8 cellular contexts compared by ENCODE assay signal in genomic region chr14:105490572-105491365, GRCh38. TPM values are rescaled to one million over a fixed set of nuclear protein-coding genes. Genes with fewer than 3 reads are reported as not detected.
DNase-seq lines count a peak whose midpoint lies in the region; ATAC-seq and TF ChIP-seq lines count a peak whose summit lies in the region.

TSS of gene TEDC1 (plus strand) at chr14:105491246. CDS start at chr14:105491376, 130 bp downstream.

- H3K36me3 Mint-ChIP-seq in activated naive CD4-positive, alpha-beta T cell treated with anti-CD3 and anti-CD28 coated beads, Interleukin-2, amount 50 U/mL, for 24 hours: no peaks in the 10 kb centered on the region

- H3K27me3 ChIP-seq in suprapubic skin: no peaks in the 10 kb centered on the region

- H3K27me3 Mint-ChIP-seq in activated naive CD4-positive, alpha-beta T cell treated with anti-CD3 and anti-CD28 coated beads, Interleukin-2, amount 50 U/mL, for 24 hours: no peaks in the 10 kb centered on the region

- peak within 1 kb of the TSS; percentile 90 for H3K27ac ChIP-seq in suprapubic skin

- peak within 1 kb of the TSS; percentile 90 for H3K4me3 Mint-ChIP-seq in activated naive CD4-positive, alpha-beta T cell treated with anti-CD3 and anti-CD28 coated beads, Interleukin-2, amount 50 U/mL, for 24 hours

- peak within 1 kb of the TSS; percentile 82 for H3K4me3 ChIP-seq in suprapubic skin

- peaks cover 5% of the 10 kb centered on the region for H3K36me3 ChIP-seq in suprapubic skin

- H3K9me3 Mint-ChIP-seq in activated naive CD4-positive, alpha-beta T cell treated with anti-CD3 and anti-CD28 coated beads, Interleukin-2, amount 50 U/mL, for 24 hours: no peaks in the 10 kb centered on the region

- H3K4me1 Mint-ChIP-seq in activated naive CD4-positive, alpha-beta T cell treated with anti-CD3 and anti-CD28 coated beads, Interleukin-2, amount 50 U/mL, for 24 hours: peaks cover 29% of the 10 kb centered on the region

- H3K9me3 ChIP-seq in suprapubic skin: no peaks in the 10 kb centered on the region

- peak; percentile 99 for DNase-seq in NCI-H1092 (lab: John Stamatoyannopoulos, UW)
- peak; percentile 97 for DNase-seq in germinal center (ENCODE audit: low spot score)
- peak; percentile 100 for DNase-seq in non-pigmented ciliary epithelial cell (ENCODE audit: low read depth)
- peak; percentile 100 for DNase-seq in suprapubic skin (ENCODE audit: low spot score in 2 of 2)

- TF ChIP-seq POLR2A in GM10847 (IDR thresholded peaks at IDR 0.05; ENCODE audit: extremely low read depth, insufficient read length) (peak; percentile 63), suprapubic skin (IDR thresholded peaks at IDR 0.05) (peak; percentile 41 to 51)

- ATAC-seq in HG02610 (IDR thresholded peaks at IDR 0.05; ENCODE audit: unreplicated experiment) (peak; percentile 64), SK-N-SH treated with all-trans-retinoic acid at 6 μM for 48 hours (peak; percentile 85)

- peaks cover 68% of the 10 kb centered on the region for H3K4me1 ChIP-seq in suprapubic skin

- peak within 1 kb of the TSS; percentile 89 for H3K27ac Mint-ChIP-seq in activated naive CD4-positive, alpha-beta T cell treated with anti-CD3 and anti-CD28 coated beads, Interleukin-2, amount 50 U/mL, for 24 hours

- TF ChIP-seq EP300 in suprapubic skin (IDR thresholded peaks at IDR 0.05): no peak

- TF ChIP-seq CTCF in suprapubic skin (IDR thresholded peaks at IDR 0.05): peak; percentile 85 to 97

- 0% methylated on average over 28 of the region's 94 CpGs for WGBS in suprapubic skin

TF ChIP-seq in SK-N-SH treated with all-trans-retinoic acid at 6 μM for 48 hours, 23 proteins besides CTCF, POLR2A, EP300 and RAD21:
- TF ChIP-seq OSR1 (CRISPR knock-in tag; IDR thresholded peaks at IDR 0.05) (no peak), ZNF70 (CRISPR knock-in tag; IDR thresholded peaks at IDR 0.05) (no peak), POU6F1 (CRISPR knock-in tag; IDR thresholded peaks at IDR 0.05; ENCODE audit: borderline replicate concordance, low read depth) (0 out of 2 replicates have a peak, but pooled peaks have one; percentile 26), ZNF565 (CRISPR knock-in tag; conservative IDR thresholded peaks at IDR 0.05; ENCODE audit: low read depth) (no peak), BACH2 (CRISPR knock-in tag; IDR thresholded peaks at IDR 0.05; ENCODE audit: borderline replicate concordance) (peak; percentile 70; the same call in 1 of the 2 replicates), TOX (CRISPR knock-in tag; IDR thresholded peaks at IDR 0.05; ENCODE audit: borderline replicate concordance) (no peak), CSDC2 (CRISPR knock-in tag; IDR thresholded peaks at IDR 0.05) (peak; percentile 88; the same call in 1 of the 2 replicates), CREB5 (CRISPR knock-in tag; IDR thresholded peaks at IDR 0.05; ENCODE audit: low read depth) (no peak), ARNTL (CRISPR knock-in tag; IDR thresholded peaks at IDR 0.05; ENCODE audit: borderline replicate concordance, low read depth) (no peak), ZFP3 (CRISPR knock-in tag; IDR thresholded peaks at IDR 0.05) (0 out of 2 replicates have a peak, but pooled peaks have one; percentile 25), ZFP30 (CRISPR knock-in tag; IDR thresholded peaks at IDR 0.05) (no peak; the same call in 1 of the 2 replicates), TCF4 (CRISPR knock-in tag; IDR thresholded peaks at IDR 0.05; ENCODE audit: borderline replicate concordance) (no peak), GLIS3 (CRISPR knock-in tag; IDR thresholded peaks at IDR 0.05) (0 out of 2 replicates have a peak, but pooled peaks have one; percentile 53), ZNF8 (CRISPR knock-in tag; IDR thresholded peaks at IDR 0.05) (no peak), CSRNP3 (CRISPR knock-in tag; IDR thresholded peaks at IDR 0.05) (no peak), PATZ1 (CRISPR knock-in tag; IDR thresholded peaks at IDR 0.05; ENCODE audit: borderline replicate concordance) (no peak), ZC3H10 (CRISPR knock-in tag; IDR thresholded peaks at IDR 0.05) (no peak), SNAI2 (CRISPR knock-in tag; IDR thresholded peaks at IDR 0.05) (no peak; the same call in 1 of the 2 replicates), PPARA (CRISPR knock-in tag; IDR thresholded peaks at IDR 0.05; ENCODE audit: borderline replicate concordance) (peak; percentile 64; the same call in 1 of the 2 replicates), ISL1 (CRISPR knock-in tag; IDR thresholded peaks at IDR 0.05) (no peak), RARB (CRISPR knock-in tag; IDR thresholded peaks at IDR 0.05) (no peak), TSHZ2 (CRISPR knock-in tag; IDR thresholded peaks at IDR 0.05) (peak; percentile 88), ESRRG (CRISPR knock-in tag; IDR thresholded peaks at IDR 0.05) (no peak)

RNA-seq across cellular contexts. Expression of gene TEDC1, which starts in this region (rescaled TPM):
- 10 to 100 TPM; 11.4 to 41.0 (median 14.0) TPM for total RNA-seq in suprapubic skin

Comparison
In these comparisons a context has a peak if more than half of its experiments do, and no peak if none do; other contexts are left out.
1. Peak in every context shown above with its lines: DNase-seq, ATAC-seq, H3K4me3 ChIP-seq and H3K27ac ChIP-seq.